8 cellular contexts compared by ENCODE assay signal in the genomic region with DNA sequence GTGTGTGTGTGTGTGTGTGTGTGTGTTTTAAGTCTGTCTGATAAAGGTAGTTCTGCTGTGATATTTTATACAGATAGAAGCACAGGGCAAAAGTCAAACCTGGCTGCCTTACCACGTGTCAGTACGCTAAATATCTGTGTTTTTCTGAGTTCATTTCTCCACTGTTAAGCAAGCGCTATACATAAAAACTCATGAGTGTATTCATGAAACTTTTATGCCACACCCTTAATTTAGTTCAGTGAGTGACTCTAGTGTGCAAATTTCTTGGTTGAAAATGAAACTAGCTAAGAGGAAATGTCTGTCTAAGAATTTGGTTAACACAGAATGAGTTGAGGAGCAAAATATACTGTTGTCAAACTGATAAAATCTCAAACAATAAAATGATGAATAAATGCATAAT. TPM values are rescaled to one million over a fixed set of nuclear protein-coding genes. Genes with fewer than 3 reads are reported as not detected.
DNase-seq lines count a peak whose midpoint lies in the region; ATAC-seq and TF ChIP-seq lines count a peak whose summit lies in the region.

No MANE protein-coding gene starts in this region.

- no peak for DNase-seq in left colon
- no peak for DNase-seq in activated gamma-delta T cell treated with Interleukin-2 at 50 U/mL for 16 hours
- no peak for DNase-seq in T1000 (lab: John Stamatoyannopoulos, UW)
- DNase-seq in activated CD4-positive, alpha-beta T cell treated with anti-CD3 and anti-CD28 coated beads for 4 hours: no peak
- DNase-seq in A673 (ENCODE audit: low spot score): no peak

- H3K27ac ChIP-seq in A673 (ENCODE audit: low read depth, low read length, poor library complexity, severe bottlenecking): no peak overlapping the region

- TF ChIP-seq CTCF in A673 (conservative IDR thresholded peaks at IDR 0.05; ENCODE audit: low read depth, low read length): no peak

- POLR2A ChIA-PET in A673 (lab: Charles Lee; ENCODE audit: low non-redundant PET): no interaction called here

- no peaks in the 10 kb centered on the region for H3K4me1 ChIP-seq in A673 (ENCODE audit: insufficient read depth, low read length, poor library complexity, severe bottlenecking)

- no peaks in the 10 kb centered on the region for H3K36me3 ChIP-seq in A673 (ENCODE audit: insufficient read depth, low read length, poor library complexity, severe bottlenecking)

- intact Hi-C loops in left colon (cut with DNase I, micrococcal nuclease): no loop called here
- intact Hi-C loops in A673 (cut with micrococcal nuclease; ENCODE audit: unreplicated experiment): no loop called here

- H3K27me3 ChIP-seq in A673 (replicated peaks; ENCODE audit: insufficient read depth, low read depth, low read length, poor library complexity): no peaks in the 10 kb centered on the region

- ATAC-seq in GM18505 (IDR thresholded peaks at IDR 0.05; ENCODE audit: unreplicated experiment) (peak; percentile 91), GM21528 (IDR thresholded peaks at IDR 0.05; ENCODE audit: low FRiP score, unreplicated experiment) (peak; percentile 89), HG03571 (IDR thresholded peaks at IDR 0.05; ENCODE audit: unreplicated experiment) (peak; percentile 87), left colon (peak; percentile 83)

- no peak for TF ChIP-seq POLR2A in GM18505 (IDR thresholded peaks at IDR 0.05; ENCODE audit: borderline replicate concordance, extremely low read depth, insufficient read depth, insufficient read length)

- CTCF ChIA-PET in A673 (lab: Charles Lee): interaction anchor here (0.5 kb wide), 1 partner anchor 48 kb away, joined by 4 read pairs; no protein-coding TSS in a partner anchor

- H3K9me3 ChIP-seq in A673 (ENCODE audit: low read depth, low read length, poor library complexity, severe bottlenecking): no peaks in the 10 kb centered on the region

- H3K4me3 ChIP-seq in A673 (ENCODE audit: low read depth, low read length, poor library complexity, severe bottlenecking): no peak overlapping the region

- BruUV-seq in A673 (replicated peaks; lab: Mats Ljungman, UMichigan): no TSS peak

RNA-seq across cellular contexts. Expression of a gene that starts 11.2 kb away (rescaled TPM):
- 10 to 100 TPM; 44.3 to 56.0 TPM for total RNA-seq in left colon
- 0.85 and 1.2 TPM in 2 replicates for total RNA-seq in A673 (2021)

Comparison
In these comparisons a context has a peak if more than half of its experiments do, and no peak if none do; other contexts are left out.
1. RNA of a gene that starts 11.2 kb away (total RNA-seq): 44.3 to 56.0 TPM in left colon; 0.85 to 1.2 TPM in A673; every median in the first group is over 10 times any median in the second.
2. Peak in every context shown above with its lines, with median percentiles within 50 percentile points of each other: ATAC-seq.